In the genomic region with DNA sequence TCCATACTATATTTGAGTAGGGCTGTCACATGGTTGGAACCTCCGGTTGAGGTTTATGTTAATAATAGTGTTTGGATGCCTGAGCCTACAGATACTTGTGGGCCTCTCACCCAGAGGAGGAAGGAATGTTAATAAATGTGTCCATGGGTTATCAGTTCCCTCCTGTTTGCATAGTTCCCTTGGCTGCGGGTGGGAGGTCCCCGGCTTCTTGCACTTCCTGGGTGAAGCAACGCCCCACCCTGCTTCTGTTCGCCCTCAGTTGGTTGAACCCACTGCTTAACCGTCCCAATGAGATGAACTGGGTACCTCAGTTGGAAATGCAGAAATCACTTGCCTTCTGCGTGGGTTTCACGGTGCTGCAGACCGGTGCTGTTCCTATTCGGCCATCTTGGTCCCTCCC, we compare ENCODE assay signal across 1 cellular context.
TF ChIP-seq lines count a peak whose summit lies in the region.

No MANE protein-coding gene starts in this region.

TF ChIP-seq in K562, 482 proteins besides CTCF, POLR2A, EP300 and RAD21 (continued from another document and continues in another):
- TF ChIP-seq, protein P1, sequence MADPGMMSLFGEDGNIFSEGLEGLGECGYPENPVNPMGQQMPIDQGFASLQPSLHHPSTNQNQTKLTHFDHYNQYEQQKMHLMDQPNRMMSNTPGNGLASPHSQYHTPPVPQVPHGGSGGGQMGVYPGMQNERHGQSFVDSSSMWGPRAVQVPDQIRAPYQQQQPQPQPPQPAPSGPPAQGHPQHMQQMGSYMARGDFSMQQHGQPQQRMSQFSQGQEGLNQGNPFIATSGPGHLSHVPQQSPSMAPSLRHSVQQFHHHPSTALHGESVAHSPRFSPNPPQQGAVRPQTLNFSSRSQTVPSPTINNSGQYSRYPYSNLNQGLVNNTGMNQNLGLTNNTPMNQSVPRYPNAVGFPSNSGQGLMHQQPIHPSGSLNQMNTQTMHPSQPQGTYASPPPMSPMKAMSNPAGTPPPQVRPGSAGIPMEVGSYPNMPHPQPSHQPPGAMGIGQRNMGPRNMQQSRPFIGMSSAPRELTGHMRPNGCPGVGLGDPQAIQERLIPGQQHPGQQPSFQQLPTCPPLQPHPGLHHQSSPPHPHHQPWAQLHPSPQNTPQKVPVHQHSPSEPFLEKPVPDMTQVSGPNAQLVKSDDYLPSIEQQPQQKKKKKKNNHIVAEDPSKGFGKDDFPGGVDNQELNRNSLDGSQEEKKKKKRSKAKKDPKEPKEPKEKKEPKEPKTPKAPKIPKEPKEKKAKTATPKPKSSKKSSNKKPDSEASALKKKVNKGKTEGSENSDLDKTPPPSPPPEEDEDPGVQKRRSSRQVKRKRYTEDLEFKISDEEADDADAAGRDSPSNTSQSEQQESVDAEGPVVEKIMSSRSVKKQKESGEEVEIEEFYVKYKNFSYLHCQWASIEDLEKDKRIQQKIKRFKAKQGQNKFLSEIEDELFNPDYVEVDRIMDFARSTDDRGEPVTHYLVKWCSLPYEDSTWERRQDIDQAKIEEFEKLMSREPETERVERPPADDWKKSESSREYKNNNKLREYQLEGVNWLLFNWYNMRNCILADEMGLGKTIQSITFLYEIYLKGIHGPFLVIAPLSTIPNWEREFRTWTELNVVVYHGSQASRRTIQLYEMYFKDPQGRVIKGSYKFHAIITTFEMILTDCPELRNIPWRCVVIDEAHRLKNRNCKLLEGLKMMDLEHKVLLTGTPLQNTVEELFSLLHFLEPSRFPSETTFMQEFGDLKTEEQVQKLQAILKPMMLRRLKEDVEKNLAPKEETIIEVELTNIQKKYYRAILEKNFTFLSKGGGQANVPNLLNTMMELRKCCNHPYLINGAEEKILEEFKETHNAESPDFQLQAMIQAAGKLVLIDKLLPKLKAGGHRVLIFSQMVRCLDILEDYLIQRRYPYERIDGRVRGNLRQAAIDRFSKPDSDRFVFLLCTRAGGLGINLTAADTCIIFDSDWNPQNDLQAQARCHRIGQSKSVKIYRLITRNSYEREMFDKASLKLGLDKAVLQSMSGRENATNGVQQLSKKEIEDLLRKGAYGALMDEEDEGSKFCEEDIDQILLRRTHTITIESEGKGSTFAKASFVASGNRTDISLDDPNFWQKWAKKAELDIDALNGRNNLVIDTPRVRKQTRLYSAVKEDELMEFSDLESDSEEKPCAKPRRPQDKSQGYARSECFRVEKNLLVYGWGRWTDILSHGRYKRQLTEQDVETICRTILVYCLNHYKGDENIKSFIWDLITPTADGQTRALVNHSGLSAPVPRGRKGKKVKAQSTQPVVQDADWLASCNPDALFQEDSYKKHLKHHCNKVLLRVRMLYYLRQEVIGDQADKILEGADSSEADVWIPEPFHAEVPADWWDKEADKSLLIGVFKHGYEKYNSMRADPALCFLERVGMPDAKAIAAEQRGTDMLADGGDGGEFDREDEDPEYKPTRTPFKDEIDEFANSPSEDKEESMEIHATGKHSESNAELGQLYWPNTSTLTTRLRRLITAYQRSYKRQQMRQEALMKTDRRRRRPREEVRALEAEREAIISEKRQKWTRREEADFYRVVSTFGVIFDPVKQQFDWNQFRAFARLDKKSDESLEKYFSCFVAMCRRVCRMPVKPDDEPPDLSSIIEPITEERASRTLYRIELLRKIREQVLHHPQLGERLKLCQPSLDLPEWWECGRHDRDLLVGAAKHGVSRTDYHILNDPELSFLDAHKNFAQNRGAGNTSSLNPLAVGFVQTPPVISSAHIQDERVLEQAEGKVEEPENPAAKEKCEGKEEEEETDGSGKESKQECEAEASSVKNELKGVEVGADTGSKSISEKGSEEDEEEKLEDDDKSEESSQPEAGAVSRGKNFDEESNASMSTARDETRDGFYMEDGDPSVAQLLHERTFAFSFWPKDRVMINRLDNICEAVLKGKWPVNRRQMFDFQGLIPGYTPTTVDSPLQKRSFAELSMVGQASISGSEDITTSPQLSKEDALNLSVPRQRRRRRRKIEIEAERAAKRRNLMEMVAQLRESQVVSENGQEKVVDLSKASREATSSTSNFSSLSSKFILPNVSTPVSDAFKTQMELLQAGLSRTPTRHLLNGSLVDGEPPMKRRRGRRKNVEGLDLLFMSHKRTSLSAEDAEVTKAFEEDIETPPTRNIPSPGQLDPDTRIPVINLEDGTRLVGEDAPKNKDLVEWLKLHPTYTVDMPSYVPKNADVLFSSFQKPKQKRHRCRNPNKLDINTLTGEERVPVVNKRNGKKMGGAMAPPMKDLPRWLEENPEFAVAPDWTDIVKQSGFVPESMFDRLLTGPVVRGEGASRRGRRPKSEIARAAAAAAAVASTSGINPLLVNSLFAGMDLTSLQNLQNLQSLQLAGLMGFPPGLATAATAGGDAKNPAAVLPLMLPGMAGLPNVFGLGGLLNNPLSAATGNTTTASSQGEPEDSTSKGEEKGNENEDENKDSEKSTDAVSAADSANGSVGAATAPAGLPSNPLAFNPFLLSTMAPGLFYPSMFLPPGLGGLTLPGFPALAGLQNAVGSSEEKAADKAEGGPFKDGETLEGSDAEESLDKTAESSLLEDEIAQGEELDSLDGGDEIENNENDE (IDR thresholded peaks at IDR 0.05; ENCODE audit: low read depth, low read length): no peak
- no peak for TF ChIP-seq MAX (CRISPR knock-in tag; IDR thresholded peaks at IDR 0.05)
- TF ChIP-seq, protein P2, sequence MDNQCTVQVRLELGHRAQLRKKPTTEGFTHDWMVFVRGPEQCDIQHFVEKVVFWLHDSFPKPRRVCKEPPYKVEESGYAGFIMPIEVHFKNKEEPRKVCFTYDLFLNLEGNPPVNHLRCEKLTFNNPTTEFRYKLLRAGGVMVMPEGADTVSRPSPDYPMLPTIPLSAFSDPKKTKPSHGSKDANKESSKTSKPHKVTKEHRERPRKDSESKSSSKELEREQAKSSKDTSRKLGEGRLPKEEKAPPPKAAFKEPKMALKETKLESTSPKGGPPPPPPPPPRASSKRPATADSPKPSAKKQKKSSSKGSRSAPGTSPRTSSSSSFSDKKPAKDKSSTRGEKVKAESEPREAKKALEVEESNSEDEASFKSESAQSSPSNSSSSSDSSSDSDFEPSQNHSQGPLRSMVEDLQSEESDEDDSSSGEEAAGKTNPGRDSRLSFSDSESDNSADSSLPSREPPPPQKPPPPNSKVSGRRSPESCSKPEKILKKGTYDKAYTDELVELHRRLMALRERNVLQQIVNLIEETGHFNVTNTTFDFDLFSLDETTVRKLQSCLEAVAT (IDR thresholded peaks at IDR 0.05): no peak
- TF ChIP-seq CEBPG (CRISPR knock-in tag; IDR thresholded peaks at IDR 0.05): no peak
- TF ChIP-seq CEBPG (tag; conservative IDR thresholded peaks at IDR 0.05 in 1 of 2, IDR thresholded peaks at IDR 0.05 in 1 of 2): peak; percentile 11 to 44; a peak in 1 of 4 replicates
- TF ChIP-seq BRD4 (IDR thresholded peaks at IDR 0.05): no peak
- TF ChIP-seq MCM2 (IDR thresholded peaks at IDR 0.05; ENCODE audit: low read depth): no peak
- no peak for TF ChIP-seq TAF7 (tag; IDR thresholded peaks at IDR 0.05)
- no peak for TF ChIP-seq ATF1 (CRISPR knock-in tag; IDR thresholded peaks at IDR 0.05)
- no peak for TF ChIP-seq ATF1 (tag; IDR thresholded peaks at IDR 0.05)
- TF ChIP-seq NRF1 (conservative IDR thresholded peaks at IDR 0.05 in 1 of 2, IDR thresholded peaks at IDR 0.05 in 1 of 2): no peak
- TF ChIP-seq RHOXF2B (CRISPR knock-in tag; conservative IDR thresholded peaks at IDR 0.05): no peak
- TF ChIP-seq ZNF668 (CRISPR knock-in tag; IDR thresholded peaks at IDR 0.05): no peak
- no peak for TF ChIP-seq HNRNPUL1 (IDR thresholded peaks at IDR 0.05; ENCODE audit: low read length)
- no peak for TF ChIP-seq ZNF507 (tag; conservative IDR thresholded peaks at IDR 0.05)
- no peak for TF ChIP-seq CBX8 (IDR thresholded peaks at IDR 0.05; ENCODE audit: borderline replicate concordance, extremely low read depth, low read depth, low read length, poor library complexity, severe bottlenecking)
- TF ChIP-seq ZBTB7A (IDR thresholded peaks at IDR 0.05; ENCODE audit: borderline replicate concordance, control insufficient read depth, low read depth, low read length): no peak
- TF ChIP-seq ZNF830 (CRISPR knock-in tag; IDR thresholded peaks at IDR 0.05): no peak
- no peak for TF ChIP-seq SREBF2 (CRISPR knock-in tag; IDR thresholded peaks at IDR 0.05)
- peak; percentile 17; the same call in 1 of the 2 replicates for TF ChIP-seq CEBPB (tag; IDR thresholded peaks at IDR 0.05)
- no peak for TF ChIP-seq TFAM (CRISPR knock-in tag; conservative IDR thresholded peaks at IDR 0.05)
- no peak for TF ChIP-seq ZBTB1 (CRISPR knock-in tag; IDR thresholded peaks at IDR 0.05; ENCODE audit: borderline replicate concordance, low read depth)
- TF ChIP-seq, protein P3, sequence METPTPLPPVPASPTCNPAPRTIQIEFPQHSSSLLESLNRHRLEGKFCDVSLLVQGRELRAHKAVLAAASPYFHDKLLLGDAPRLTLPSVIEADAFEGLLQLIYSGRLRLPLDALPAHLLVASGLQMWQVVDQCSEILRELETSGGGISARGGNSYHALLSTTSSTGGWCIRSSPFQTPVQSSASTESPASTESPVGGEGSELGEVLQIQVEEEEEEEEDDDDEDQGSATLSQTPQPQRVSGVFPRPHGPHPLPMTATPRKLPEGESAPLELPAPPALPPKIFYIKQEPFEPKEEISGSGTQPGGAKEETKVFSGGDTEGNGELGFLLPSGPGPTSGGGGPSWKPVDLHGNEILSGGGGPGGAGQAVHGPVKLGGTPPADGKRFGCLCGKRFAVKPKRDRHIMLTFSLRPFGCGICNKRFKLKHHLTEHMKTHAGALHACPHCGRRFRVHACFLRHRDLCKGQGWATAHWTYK (CRISPR knock-in tag; IDR thresholded peaks at IDR 0.05): no peak
- TF ChIP-seq MECOM (CRISPR knock-in tag; IDR thresholded peaks at IDR 0.05): no peak
- TF ChIP-seq, protein P4, sequence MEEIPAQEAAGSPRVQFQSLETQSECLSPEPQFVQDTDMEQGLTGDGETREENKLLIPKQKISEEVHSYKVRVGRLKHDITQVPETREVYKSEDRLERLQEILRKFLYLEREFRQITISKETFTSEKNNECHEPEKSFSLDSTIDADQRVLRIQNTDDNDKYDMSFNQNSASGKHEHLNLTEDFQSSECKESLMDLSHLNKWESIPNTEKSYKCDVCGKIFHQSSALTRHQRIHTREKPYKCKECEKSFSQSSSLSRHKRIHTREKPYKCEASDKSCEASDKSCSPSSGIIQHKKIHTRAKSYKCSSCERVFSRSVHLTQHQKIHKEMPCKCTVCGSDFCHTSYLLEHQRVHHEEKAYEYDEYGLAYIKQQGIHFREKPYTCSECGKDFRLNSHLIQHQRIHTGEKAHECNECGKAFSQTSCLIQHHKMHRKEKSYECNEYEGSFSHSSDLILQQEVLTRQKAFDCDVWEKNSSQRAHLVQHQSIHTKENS (CRISPR knock-in tag; IDR thresholded peaks at IDR 0.05): no peak
- TF ChIP-seq, protein P5, sequence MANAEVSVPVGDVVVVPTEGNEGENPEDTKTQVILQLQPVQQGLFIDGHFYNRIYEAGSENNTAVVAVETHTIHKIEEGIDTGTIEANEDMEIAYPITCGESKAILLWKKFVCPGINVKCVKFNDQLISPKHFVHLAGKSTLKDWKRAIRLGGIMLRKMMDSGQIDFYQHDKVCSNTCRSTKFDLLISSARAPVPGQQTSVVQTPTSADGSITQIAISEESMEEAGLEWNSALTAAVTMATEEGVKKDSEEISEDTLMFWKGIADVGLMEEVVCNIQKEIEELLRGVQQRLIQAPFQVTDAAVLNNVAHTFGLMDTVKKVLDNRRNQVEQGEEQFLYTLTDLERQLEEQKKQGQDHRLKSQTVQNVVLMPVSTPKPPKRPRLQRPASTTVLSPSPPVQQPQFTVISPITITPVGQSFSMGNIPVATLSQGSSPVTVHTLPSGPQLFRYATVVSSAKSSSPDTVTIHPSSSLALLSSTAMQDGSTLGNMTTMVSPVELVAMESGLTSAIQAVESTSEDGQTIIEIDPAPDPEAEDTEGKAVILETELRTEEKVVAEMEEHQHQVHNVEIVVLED (CRISPR knock-in tag; IDR thresholded peaks at IDR 0.05): no peak
- TF ChIP-seq ZSCAN29 (IDR thresholded peaks at IDR 0.05): no peak
- TF ChIP-seq E2F3 (CRISPR knock-in tag; IDR thresholded peaks at IDR 0.05): no peak
- TF ChIP-seq, protein P6, sequence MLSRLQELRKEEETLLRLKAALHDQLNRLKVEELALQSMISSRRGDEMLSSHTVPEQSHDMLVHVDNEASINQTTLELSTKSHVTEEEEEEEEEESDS (CRISPR knock-in tag; IDR thresholded peaks at IDR 0.05): no peak
- TF ChIP-seq FOXA3 (CRISPR knock-in tag; conservative IDR thresholded peaks at IDR 0.05 in 1 of 2, IDR thresholded peaks at IDR 0.05 in 1 of 2): 0 out of 4 replicates have a peak, but pooled peaks of 1 of the 2 experiments have one; percentile 46
- no peak for TF ChIP-seq RUNX1 (IDR thresholded peaks at IDR 0.05; ENCODE audit: low read depth)
- no peak for TF ChIP-seq DACH1 (IDR thresholded peaks at IDR 0.05; ENCODE audit: partially characterized antibody)
- TF ChIP-seq ZNF197 (CRISPR knock-in tag; IDR thresholded peaks at IDR 0.05; ENCODE audit: low read depth): no peak
- TF ChIP-seq LEF1 (IDR thresholded peaks at IDR 0.05): no peak
- no peak for TF ChIP-seq RBM14 (IDR thresholded peaks at IDR 0.05; ENCODE audit: borderline replicate concordance, insufficient read depth, low read depth, low read length)
- TF ChIP-seq VEZF1 (CRISPR knock-in tag; IDR thresholded peaks at IDR 0.05): peak; percentile 40
- no peak for TF ChIP-seq TARDBP (IDR thresholded peaks at IDR 0.05)
- no peak for TF ChIP-seq RBM15 (IDR thresholded peaks at IDR 0.05; ENCODE audit: insufficient read depth, low read length)
- no peak for TF ChIP-seq KAT8 (IDR thresholded peaks at IDR 0.05; ENCODE audit: low read depth)
- no peak for TF ChIP-seq NFIC (IDR thresholded peaks at IDR 0.05)
- TF ChIP-seq, protein P7, sequence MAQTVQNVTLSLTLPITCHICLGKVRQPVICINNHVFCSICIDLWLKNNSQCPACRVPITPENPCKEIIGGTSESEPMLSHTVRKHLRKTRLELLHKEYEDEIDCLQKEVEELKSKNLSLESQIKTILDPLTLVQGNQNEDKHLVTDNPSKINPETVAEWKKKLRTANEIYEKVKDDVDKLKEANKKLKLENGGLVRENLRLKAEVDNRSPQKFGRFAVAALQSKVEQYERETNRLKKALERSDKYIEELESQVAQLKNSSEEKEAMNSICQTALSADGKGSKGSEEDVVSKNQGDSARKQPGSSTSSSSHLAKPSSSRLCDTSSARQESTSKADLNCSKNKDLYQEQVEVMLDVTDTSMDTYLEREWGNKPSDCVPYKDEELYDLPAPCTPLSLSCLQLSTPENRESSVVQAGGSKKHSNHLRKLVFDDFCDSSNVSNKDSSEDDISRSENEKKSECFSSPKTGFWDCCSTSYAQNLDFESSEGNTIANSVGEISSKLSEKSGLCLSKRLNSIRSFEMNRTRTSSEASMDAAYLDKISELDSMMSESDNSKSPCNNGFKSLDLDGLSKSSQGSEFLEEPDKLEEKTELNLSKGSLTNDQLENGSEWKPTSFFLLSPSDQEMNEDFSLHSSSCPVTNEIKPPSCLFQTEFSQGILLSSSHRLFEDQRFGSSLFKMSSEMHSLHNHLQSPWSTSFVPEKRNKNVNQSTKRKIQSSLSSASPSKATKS (CRISPR knock-in tag; IDR thresholded peaks at IDR 0.05): no peak
- no peak for TF ChIP-seq NR4A1 (CRISPR knock-in tag; IDR thresholded peaks at IDR 0.05)
- TF ChIP-seq NR4A1 (tag; IDR thresholded peaks at IDR 0.05): no peak
- TF ChIP-seq NFXL1 (CRISPR knock-in tag; IDR thresholded peaks at IDR 0.05): no peak
